Comparison of ENCODE assay signal across 26 cellular contexts in the genomic region with DNA sequence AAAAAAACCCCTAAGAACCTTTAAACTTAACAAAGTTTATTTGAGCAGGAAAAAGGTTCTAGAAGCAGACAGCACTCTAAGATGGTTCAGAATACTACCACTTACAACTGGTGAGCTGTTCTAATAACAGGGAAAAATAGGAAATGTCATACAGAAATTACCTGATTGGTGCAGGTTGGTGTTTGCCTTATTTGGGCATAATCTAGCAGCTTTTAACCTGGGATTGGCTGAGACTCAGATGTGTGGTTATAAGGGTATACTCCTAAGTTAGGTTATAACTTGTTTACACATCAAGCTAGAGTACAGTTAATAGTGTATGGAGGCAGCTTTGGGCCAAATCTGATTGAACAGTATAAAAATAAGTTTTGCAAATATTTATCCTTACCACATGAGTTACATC. TPM values are rescaled to one million over a fixed set of nuclear protein-coding genes. Genes with fewer than 3 reads are reported as not detected.
DNase-seq lines count a peak whose midpoint lies in the region; ATAC-seq, FAIRE-seq and TF ChIP-seq lines count a peak whose summit lies in the region.
"Had no signal": no experiment of that assay in that cellular context is flagged by ENCODE, and none has a peak within 500 bp of the region (broad histone marks: within the 10 kb centered on the region; RNA-seq: fewer than 3 reads in every experiment).

No MANE protein-coding gene starts in this region.

- H3K4me2 ChIP-seq in IMR-90 (ENCODE audit: low read depth, low read length), result no peak overlapping the region
- H3K4me2 ChIP-seq in K562 (ENCODE audit: insufficient read depth, low read length), result no peak overlapping the region
- H3K4me2 ChIP-seq: BLaER1 treated with 17β-estradiol and CSF1 and Interleukin-3, amounts not matched to agents 10 nM and 100 nM had no signal

- no peak overlapping the region for H3K56ac ChIP-seq in IMR-90 (ENCODE audit: extremely low read depth, insufficient read depth, low read length)

- H3K14ac ChIP-seq in IMR-90 (replicated peaks; ENCODE audit: low read depth, low read length), result peak overlapping the region; percentile 87; the same call in 1 of the 2 replicates

- no peak overlapping the region; the same call in 1 of the 2 replicates for H2AK5ac ChIP-seq in IMR-90 (ENCODE audit: low read depth, low read length)

- H3K36me3 ChIP-seq in IMR-90 (ENCODE audit: control insufficient read depth, insufficient read depth, low read length) (no peaks in the 10 kb centered on the region), K562 (ENCODE audit: control insufficient read depth, insufficient read depth, low read length) (no peaks in the 10 kb centered on the region; the same call in 2 of the 3 replicates), iPS-18a (ENCODE audit: control insufficient read depth, low read depth, low read length) (no peaks in the 10 kb centered on the region)
- H3K36me3 ChIP-seq: right atrium auricular region, spleen, upper lobe of right lung had no signal

- peaks cover 17% of the 10 kb centered on the region; the same call in 1 of the 2 replicates for H4K20me1 ChIP-seq in IMR-90 (ENCODE audit: insufficient read depth, low read length)
- H4K20me1 ChIP-seq in K562 (replicated peaks; ENCODE audit: control insufficient read depth, insufficient read depth, low read length), result no peaks in the 10 kb centered on the region

- intact Hi-C loops in IMR-90 (cut with micrococcal nuclease), result no loop called here
- intact Hi-C loops in K562 (cut with micrococcal nuclease), result no loop called here
- intact Hi-C loops in sciatic nerve (cut with DNase I), result loop anchor here (5.0 kb wide), 1 partner anchor 291 kb away; no protein-coding TSS in a partner anchor

- POLR2A ChIA-PET in IMR-90 (lab: Charles Lee; ENCODE audit: unreplicated experiment), result no interaction called here
- POLR2A ChIA-PET in K562 (lab: Yijun Ruan, JAX), result interaction anchor here (0.9 kb wide), 1 partner anchor 16 kb away, joined by 3 read pairs; no protein-coding TSS in a partner anchor

- no peak overlapping the region for H3K18ac ChIP-seq in IMR-90 (ENCODE audit: low read depth, low read length)

- no peak overlapping the region for H3K4ac ChIP-seq in IMR-90 (ENCODE audit: low read depth, low read length)

- TF ChIP-seq POLR2A in IMR-90 (IDR thresholded peaks at IDR 0.05; ENCODE audit: low read depth, low read length) (no peak), K562 (conservative IDR thresholded peaks at IDR 0.05) (no peak), GM12891 (IDR thresholded peaks at IDR 0.05; ENCODE audit: low read depth, low read length) (no peak)

- H3K27ac ChIP-seq in IMR-90 (ENCODE audit: insufficient read depth, low read length) (no peak overlapping the region), K562 (ENCODE audit: extremely low read depth, low read depth, low read length) (peak overlapping the region; percentile 36; the same call in 1 of the 3 replicates), iPS-18a (ENCODE audit: low read length) (peak overlapping the region; percentile 68)
- H3K27ac ChIP-seq: BLaER1 treated with 17β-estradiol and CSF1 and Interleukin-3, amounts not matched to agents 10 nM and 100 nM; parathyroid adenoma; right atrium auricular region; spleen; upper lobe of right lung had no signal

- H3K9ac ChIP-seq in IMR-90 (ENCODE audit: low read depth, low read length) (no peak overlapping the region), K562 (ENCODE audit: insufficient read depth in 1 of 2, low read depth in 2 of 2, low read length in 2 of 2) (no peak overlapping the region), iPS-18a (ENCODE audit: low read length) (no peak overlapping the region)
- H3K9ac ChIP-seq: BLaER1 treated with 17β-estradiol and CSF1 and Interleukin-3, amounts not matched to agents 10 nM and 100 nM; parathyroid adenoma had no signal

- H3K9me1 ChIP-seq in IMR-90 (ENCODE audit: insufficient read depth, low read length) (no peaks in the 10 kb centered on the region), K562 (ENCODE audit: control insufficient read depth, insufficient read depth, low read length) (no peaks in the 10 kb centered on the region)

- H3K4me3 ChIP-seq in IMR-90 (ENCODE audit: insufficient read depth, low read depth, low read length), result no peak overlapping the region
- no peak overlapping the region for H3K4me3 ChIP-seq in K562
- no peak overlapping the region for H3K4me3 ChIP-seq in iPS-18a (ENCODE audit: low read length)
- H3K4me3 ChIP-seq: BLaER1 treated with 17β-estradiol and CSF1 and Interleukin-3, amounts not matched to agents 10 nM and 100 nM; lung; right atrium auricular region; spleen; upper lobe of right lung had no signal

- H4K5ac ChIP-seq in IMR-90 (ENCODE audit: low read depth, low read length), result peak overlapping the region; percentile 5; the same call in 1 of the 2 replicates

- peak overlapping the region; percentile 40; the same call in 1 of the 2 replicates for H2BK20ac ChIP-seq in IMR-90 (ENCODE audit: low read depth, low read length)

- H3K79me1 ChIP-seq in IMR-90 (ENCODE audit: low read depth in 1 of 2, low read length in 2 of 2), result peaks cover 26 to 59% of the 10 kb centered on the region in 2 experiments

- H2AK9ac ChIP-seq in IMR-90 (replicated peaks; ENCODE audit: low read depth, low read length, poor library complexity), result no peak overlapping the region

- CTCF ChIA-PET in IMR-90 (lab: Yijun Ruan, JAX) (interaction anchor here (1.1 kb wide), 1 partner anchor 290 kb away, joined by 3 read pairs; no protein-coding TSS in a partner anchor), K562 (lab: Yijun Ruan, JAX; ENCODE audit: low intra/inter-chr PET ratio) (interaction anchor here (0.6 to 5.7 kb wide), 2 partner anchors 82 to 139 kb away, joined by 3 to 77 read pairs; no protein-coding TSS in a partner anchor)

- H3K23ac ChIP-seq in IMR-90 (ENCODE audit: low read depth, low read length), result peak overlapping the region; percentile 71; the same call in 1 of the 2 replicates

- peaks cover 82% of the 10 kb centered on the region for H3K79me2 ChIP-seq in K562 (ENCODE audit: control insufficient read depth, insufficient read depth, low read length)

- H2BK120ac ChIP-seq in IMR-90 (ENCODE audit: low read depth, low read length), result peak overlapping the region; percentile 7; the same call in 1 of the 2 replicates

- no peaks in the 10 kb centered on the region for H3K9me3 ChIP-seq in IMR-90 (ENCODE audit: control insufficient read depth, insufficient read depth, low read length)
- no peaks in the 10 kb centered on the region for H3K9me3 ChIP-seq in K562 (replicated peaks; ENCODE audit: control insufficient read depth, insufficient read depth, low read depth, low read length)
- no peaks in the 10 kb centered on the region for H3K9me3 ChIP-seq in iPS-18a (ENCODE audit: control insufficient read depth, low read depth, low read length)
- H3K9me3 ChIP-seq: right atrium auricular region, spleen, upper lobe of right lung had no signal

- no peak for TF ChIP-seq EP300 in K562 (IDR thresholded peaks at IDR 0.05; ENCODE audit: low read length)

- H3K4me1 ChIP-seq in IMR-90 (ENCODE audit: control insufficient read depth, insufficient read depth, low read length) (peaks cover 5% of the 10 kb centered on the region; the same call in 1 of the 2 replicates), K562 (replicated peaks in 1 of 2; ENCODE audit: control insufficient read depth in 2 of 2, insufficient read depth in 2 of 2, low read length in 2 of 2) (peaks cover 0 to 18% of the 10 kb centered on the region in 2 experiments), iPS-18a (ENCODE audit: control insufficient read depth, low read depth, low read length) (peaks cover 13% of the 10 kb centered on the region)

- BruUV-seq in IMR-90 (replicated peaks; lab: Mats Ljungman, UMichigan) (no TSS peak), K562 (replicated peaks; lab: Mats Ljungman, UMichigan) (no TSS peak)

- H2AFZ ChIP-seq in IMR-90 (replicated peaks; ENCODE audit: low read length, poor library complexity) (no peak overlapping the region), K562 (ENCODE audit: low read depth, low read length) (no peak overlapping the region)
- H2AFZ ChIP-seq: parathyroid adenoma had no signal

- ATAC-seq in IMR-90 (ENCODE audit: low read depth) (no peak), K562 (peak; percentile 49), sciatic nerve (no peak)
- ATAC-seq: activated naive CD4-positive, alpha-beta T cell treated with anti-CD3 and anti-CD28 coated beads, Interleukin-2, amount 50 U/mL, for 72 hours; Panc1; upper lobe of right lung had no signal

- 0 out of 4 replicates have a peak overlapping the region, but pooled peaks of 1 of the 2 experiments have one; percentile 1 for H4K8ac ChIP-seq in IMR-90 (ENCODE audit: low read depth in 2 of 2, low read length in 2 of 2)

- TF ChIP-seq CTCF in IMR-90 (conservative IDR thresholded peaks at IDR 0.05; ENCODE audit: low read depth, low read length) (no peak), K562 (IDR thresholded peaks at IDR 0.05 in 2 of 3, conservative IDR thresholded peaks at IDR 0.05 in 1 of 3; ENCODE audit: insufficient read depth in 2 of 3, low read depth in 1 of 3, low read length in 3 of 3) (no peak)

- dilution Hi-C loops in IMR-90 (cut with HindIII; ENCODE audit: low sequenced_read_pairs, unreplicated experiment), result no loop called here

- no peak overlapping the region for H2BK5ac ChIP-seq in IMR-90 (ENCODE audit: low read depth, low read length, poor library complexity, severe bottlenecking)

- DNase-seq in GDM1 (lab: John Stamatoyannopoulos, UW) (peak; percentile 1), IMR-90 (peak; percentile 19), K562 (ENCODE audit: extremely low read depth in 1 of 4, low spot score in 3 of 4) (no peak), sciatic nerve (ENCODE audit: low spot score) (no peak), GM12891 (ENCODE audit: insufficient read length, low spot score) (no peak), anterior cingulate cortex (lab: John Stamatoyannopoulos, UW) (no peak)
- no peak for DNase-seq in effector CD4-positive, alpha-beta T cell
- DNase-seq: activated CD4-positive, alpha-beta memory T cell treated with anti-CD3 and anti-CD28 coated beads for 36 hours; activated CD8-positive, alpha-beta memory T cell treated with anti-CD3 and anti-CD28 coated beads, Interleukin-2, amount 50 U/mL, for 4 hours; DMS79; glutamatergic neuron; NCI-H1092; NCI-H1930; NCI-H526; SIG-M5; spleen; stimulated activated CD4-positive, alpha-beta T cell treated with anti-CD3 and anti-CD28 coated beads, Interleukin-2, amount 100 ng/mL, for 48 hours; upper lobe of right lung had no signal

- TF ChIP-seq RAD21 in IMR-90 (IDR thresholded peaks at IDR 0.05; ENCODE audit: low read length), result no peak
- TF ChIP-seq RAD21 in K562 (CRISPR knock-in tag; conservative IDR thresholded peaks at IDR 0.05 in 1 of 2, IDR thresholded peaks at IDR 0.05 in 1 of 2), result no peak

- FAIRE-seq in K562 (lab: Jason Lieb, UNC) (no peak), GM12891 (lab: Jason Lieb, UNC) (no peak)
- FAIRE-seq: astrocyte had no signal

- in situ Hi-C loops in IMR-90 (cut with MboI; ENCODE audit: low sequenced_read_pairs), result loop anchor here (25.0 kb wide), 1 partner anchor 146 kb away; no protein-coding TSS in a partner anchor
- in situ Hi-C loops in K562 (cut with MboI), result loop anchor here (10.0 kb wide), 1 partner anchor 289 kb away; no protein-coding TSS in a partner anchor

- H2BK15ac ChIP-seq in IMR-90 (ENCODE audit: low read depth, low read length), result 0 out of 3 replicates have a peak overlapping the region, but pooled peaks have one; percentile 5

- H3K27me3 ChIP-seq in IMR-90 (ENCODE audit: control insufficient read depth, insufficient read depth, low read length), result no peaks in the 10 kb centered on the region
- no peaks in the 10 kb centered on the region for H3K27me3 ChIP-seq in K562 (ENCODE audit: control insufficient read depth in 2 of 2, insufficient read depth in 2 of 2, low read length in 2 of 2)
- H3K27me3 ChIP-seq in iPS-18a (ENCODE audit: control insufficient read depth, insufficient read depth, low read length), result no peaks in the 10 kb centered on the region
- H3K27me3 ChIP-seq: BLaER1 treated with 17β-estradiol and CSF1 and Interleukin-3, amounts not matched to agents 10 nM and 100 nM; right atrium auricular region; spleen; upper lobe of right lung had no signal

- H4K91ac ChIP-seq in IMR-90 (ENCODE audit: insufficient read depth, low read depth, low read length), result no peak overlapping the region

RNA-seq across cellular contexts. Expression of a gene that starts 59.8 kb away (rescaled TPM):
- total RNA-seq in IMR-90 (2012; rRNA removed), result 54.7 and 67.2 TPM in 2 replicates
- 31.3 and 41.5 TPM in 2 replicates for polyA plus RNA-seq in IMR-90 (2012; rRNA removed)
- polyA plus RNA-seq in IMR-90 (2012; cell fraction: cytosol; rRNA removed), result 6.6 and 8.4 TPM in 2 replicates
- polyA plus RNA-seq in IMR-90 (2012; cell fraction: nucleus; rRNA removed; ENCODE audit: low replicate concordance), result 9.7 and 65.3 TPM in 2 replicates
- 97.6 and 205 TPM in 2 replicates for total RNA-seq in K562 (2011; cell fraction: chromatin; rRNA removed; ENCODE audit: low replicate concordance)
- total RNA-seq in K562 (2011; cell fraction: nucleolus; rRNA removed), result 32.9 and 40.0 TPM in 2 replicates
- total RNA-seq in K562 (2011; cell fraction: nucleoplasm; rRNA removed), result 81.8 and 108 TPM in 2 replicates
- total RNA-seq in K562 (2014; rRNA removed), result 40.1 and 44.7 TPM in 2 replicates
- total RNA-seq in K562 (2014; rRNA removed; fragmentation: Illumina TruSeq; extraction: Trizol), result 72.9 and 92.4 TPM in 2 replicates
- 60.2 and 63.8 TPM in 2 replicates for total RNA-seq in K562 (2015; rRNA removed; fragmentation: Illumina TruSeq; extraction: Trizol)
- total RNA-seq in K562 (2021), result 68.3 and 72.4 TPM in 2 replicates
- 110 and 159 TPM in 2 replicates for polyA plus RNA-seq in K562 (2011; rRNA removed)
- 32.6 and 54.1 TPM in 2 replicates for polyA plus RNA-seq in K562 (2011; cell fraction: cytosol; rRNA removed)
- polyA plus RNA-seq in K562 (2011; cell fraction: nucleus; rRNA removed), result 60.4 and 79.1 TPM in 2 replicates
- 43.5 and 52.0 TPM in 2 replicates for polyA plus RNA-seq in K562 (2012)
- polyA plus RNA-seq in K562 (2014; fragmentation: Illumina TruSeq; extraction: Trizol), result 91.0 and 93.4 TPM in 2 replicates
- polyA plus RNA-seq in K562 (2014; fragmentation: Nextera tagmentation; extraction: Ambion mirVana), result 1 to 10 TPM; 6.4 to 6.8 TPM
- polyA plus RNA-seq in K562 (2014; rRNA removed), result 65.5 and 71.0 TPM in 2 replicates
- polyA minus RNA-seq in K562 (2011; rRNA and poly(A)+ RNA removed), result 127 and 194 TPM in 2 replicates
- 45.0 and 46.1 TPM in 2 replicates for polyA minus RNA-seq in K562 (2011; cell fraction: cytosol; rRNA and poly(A)+ RNA removed)
- 58.6 and 104 TPM in 2 replicates for polyA minus RNA-seq in K562 (2011; cell fraction: nucleus; rRNA and poly(A)+ RNA removed)
- 49.4 TPM for total RNA-seq in sciatic nerve
- polyA plus RNA-seq in GM12891 (2012; ENCODE audit: low read depth, missing spikeins), result 18.5 TPM

Comparison
In these comparisons a context has a peak if more than half of its experiments do, and no peak if none do; other contexts are left out.
1. DNase-seq: peak in GDM1 (single experiment) and IMR-90 (single experiment); none in K562 (0 of 4), sciatic nerve (single experiment), GM12891 (single experiment), anterior cingulate cortex (0 of 58) and effector CD4-positive, alpha-beta T cell (single experiment).